1 cellular context compared by ENCODE assay signal in genomic region chr6:132512638-132513632, GRCh38.
A peak's percentile ranks its signal among the peaks of the same experiment; 100 is the strongest.
TF ChIP-seq lines count a peak whose summit lies in the region.

Gene STX7, minus strand, starts transcription at chr6:132513116. Its CDS starts 9,586 bp downstream, at chr6:132503530.

TF ChIP-seq in HEK293, 187 proteins besides CTCF, POLR2A, EP300 and RAD21 (continued from another document):
- peak; percentile 61 for TF ChIP-seq ZNF341 (tag by site-specific recombination; IDR thresholded peaks at IDR 0.05; ENCODE audit: low read depth)
- peak; percentile 54; the same call in 1 of the 2 replicates for TF ChIP-seq ZNF692 (tag by site-specific recombination; IDR thresholded peaks at IDR 0.05)
- peak; percentile 66 for TF ChIP-seq ZBTB17 (tag by site-specific recombination; IDR thresholded peaks at IDR 0.05)
